Comparison of ENCODE assay signal across 10 cellular contexts in genomic region chr5:56735845-56736641, GRCh38.
DNase-seq lines count a peak whose midpoint lies in the region; ATAC-seq and TF ChIP-seq lines count a peak whose summit lies in the region.
"Had no signal": no experiment of that assay in that cellular context is flagged by ENCODE, and none has a peak within 500 bp of the region (broad histone marks: within the 10 kb centered on the region; RNA-seq: fewer than 3 reads in every experiment).

No MANE protein-coding gene starts in this region.

- H3K4me3 Mint-ChIP-seq in activated CD8-positive, alpha-beta memory T cell treated with anti-CD3 and anti-CD28 coated beads, Interleukin-2, amount 10 ng/mL, durations not matched to agents 7 days and 5 days = no peak overlapping the region
- no peak overlapping the region for H3K4me3 Mint-ChIP-seq in neural progenitor cell
- H3K4me3 Mint-ChIP-seq: immature natural killer cell had no signal

- no peaks in the 10 kb centered on the region for H3K9me3 ChIP-seq in neural progenitor cell (ENCODE audit: low read depth)
- H3K9me3 ChIP-seq: thoracic aorta had no signal

- peaks cover 22% of the 10 kb centered on the region for H3K4me1 Mint-ChIP-seq in activated CD8-positive, alpha-beta memory T cell treated with anti-CD3 and anti-CD28 coated beads, Interleukin-2, amount 10 ng/mL, durations not matched to agents 7 days and 5 days
- peaks cover 25% of the 10 kb centered on the region for H3K4me1 Mint-ChIP-seq in neural progenitor cell

- H3F3A ChIP-seq in neural progenitor cell (ENCODE audit: low read depth) = no peaks in the 10 kb centered on the region

- no peaks in the 10 kb centered on the region for H4K20me1 ChIP-seq in neural progenitor cell (ENCODE audit: low read depth)

- peak; percentile 57 for ATAC-seq in activated CD8-positive, alpha-beta memory T cell treated with anti-CD3 and anti-CD28 coated beads, Interleukin-2, amount 10 ng/mL, durations not matched to agents 7 days and 5 days
- peak; percentile 36; the same call in 2 of the 3 replicates for ATAC-seq in SK-N-SH treated with all-trans-retinoic acid at 6 μM for 48 hours

- H3K9me3 Mint-ChIP-seq in activated CD8-positive, alpha-beta memory T cell treated with anti-CD3 and anti-CD28 coated beads, Interleukin-2, amount 10 ng/mL, durations not matched to agents 7 days and 5 days (ENCODE audit: low read depth) = no peaks in the 10 kb centered on the region
- no peaks in the 10 kb centered on the region for H3K9me3 Mint-ChIP-seq in neural progenitor cell

- H3K27me3 Mint-ChIP-seq in activated CD8-positive, alpha-beta memory T cell treated with anti-CD3 and anti-CD28 coated beads, Interleukin-2, amount 10 ng/mL, durations not matched to agents 7 days and 5 days = no peaks in the 10 kb centered on the region
- peaks cover 5% of the 10 kb centered on the region for H3K27me3 Mint-ChIP-seq in neural progenitor cell (ENCODE audit: insufficient read depth, low read depth)

- H3K4me3 ChIP-seq in neural progenitor cell = no peak overlapping the region
- H3K4me3 ChIP-seq: thoracic aorta had no signal

- H3K79me2 ChIP-seq in neural progenitor cell (ENCODE audit: low read depth) = no peaks in the 10 kb centered on the region

- H3K27ac ChIP-seq in RWPE1 (no peak overlapping the region), neural progenitor cell (no peak overlapping the region)
- H3K27ac ChIP-seq: thoracic aorta had no signal

- H3K36me3 ChIP-seq in neural progenitor cell = no peaks in the 10 kb centered on the region
- H3K36me3 ChIP-seq: thoracic aorta had no signal

- H3K9ac ChIP-seq in neural progenitor cell = no peak overlapping the region

- no peak for DNase-seq in activated CD8-positive, alpha-beta memory T cell treated with anti-CD3 and anti-CD28 coated beads, Interleukin-2, amount 10 ng/mL, durations not matched to agents 7 days and 5 days
- DNase-seq in activated CD8-positive, alpha-beta memory T cell treated with anti-CD3 and anti-CD28 coated beads for 24 hours = no peak
- peak; percentile 51 for DNase-seq in globus pallidus (ENCODE audit: low spot score)
- DNase-seq in stimulated activated CD8-positive, alpha-beta memory T cell treated with anti-CD3 and anti-CD28 coated beads, Interleukin-4, amount 100 ng/mL, for 48 hours = peak; percentile 27
- DNase-seq in HCEC 1CT = no peak
- no peak for DNase-seq in RWPE1 (ENCODE audit: low spot score)
- no peak for DNase-seq in neural progenitor cell (ENCODE audit: low spot score)
- DNase-seq: immature natural killer cell had no signal

- peaks cover 10% of the 10 kb centered on the region for H3K4me1 ChIP-seq in neural progenitor cell

- no peaks in the 10 kb centered on the region for H3K27me3 ChIP-seq in neural progenitor cell

- H3K27ac Mint-ChIP-seq in activated CD8-positive, alpha-beta memory T cell treated with anti-CD3 and anti-CD28 coated beads, Interleukin-2, amount 10 ng/mL, durations not matched to agents 7 days and 5 days = peak overlapping the region; percentile 77
- H3K27ac Mint-ChIP-seq in neural progenitor cell = no peak overlapping the region

- H3K4me2 ChIP-seq in neural progenitor cell = no peak overlapping the region

- no peak overlapping the region for H2AFZ ChIP-seq in neural progenitor cell (replicated peaks)

- TF ChIP-seq CTCF in RWPE1 (conservative IDR thresholded peaks at IDR 0.05; ENCODE audit: low read depth) (no peak), neural progenitor cell (IDR thresholded peaks at IDR 0.05) (no peak)

- CTCF ChIA-PET in activated CD8-positive, alpha-beta memory T cell treated with anti-CD3 and anti-CD28 coated beads, Interleukin-2, amount 10 ng/mL, durations not matched to agents 7 days and 5 days (lab: Charles Lee) = interaction anchor here (1.3 to 2.3 kb wide), 2 partner anchors 13 to 465 kb away, joined by 3 to 6 read pairs; no protein-coding TSS in a partner anchor
- CTCF ChIA-PET in RWPE1 (lab: Yijun Ruan, JAX) = interaction anchor here (0.6 to 0.7 kb wide), 3 partner anchors 112 to 386 kb away, joined by 3 read pairs; no protein-coding TSS in a partner anchor

- POLR2A ChIA-PET in RWPE1 (lab: Yijun Ruan, JAX; ENCODE audit: low non-redundant PET) = no interaction called here

- H3K36me3 Mint-ChIP-seq in activated CD8-positive, alpha-beta memory T cell treated with anti-CD3 and anti-CD28 coated beads, Interleukin-2, amount 10 ng/mL, durations not matched to agents 7 days and 5 days = peaks cover 2% of the 10 kb centered on the region
- no peaks in the 10 kb centered on the region for H3K36me3 Mint-ChIP-seq in neural progenitor cell
- H3K36me3 Mint-ChIP-seq: immature natural killer cell had no signal

TF ChIP-seq in SK-N-SH treated with all-trans-retinoic acid at 6 μM for 48 hours, 23 proteins besides CTCF, POLR2A, EP300 and RAD21 (continues in another document):
- TF ChIP-seq ZC3H10 (CRISPR knock-in tag; IDR thresholded peaks at IDR 0.05) = peak; percentile 54; the same call in 1 of the 2 replicates
- TF ChIP-seq TCF4 (CRISPR knock-in tag; IDR thresholded peaks at IDR 0.05; ENCODE audit: borderline replicate concordance) = peak; percentile 47
- no peak for TF ChIP-seq ZNF70 (CRISPR knock-in tag; IDR thresholded peaks at IDR 0.05)
- no peak for TF ChIP-seq ZFP30 (CRISPR knock-in tag; IDR thresholded peaks at IDR 0.05)
- TF ChIP-seq CREB5 (CRISPR knock-in tag; IDR thresholded peaks at IDR 0.05; ENCODE audit: low read depth) = peak; percentile 45; the same call in 1 of the 2 replicates
- TF ChIP-seq CSDC2 (CRISPR knock-in tag; IDR thresholded peaks at IDR 0.05) = no peak
- no peak for TF ChIP-seq GLIS3 (CRISPR knock-in tag; IDR thresholded peaks at IDR 0.05)
- 0 out of 2 replicates have a peak, but pooled peaks have one; percentile 68 for TF ChIP-seq SNAI2 (CRISPR knock-in tag; IDR thresholded peaks at IDR 0.05)
- no peak for TF ChIP-seq ZNF565 (CRISPR knock-in tag; conservative IDR thresholded peaks at IDR 0.05; ENCODE audit: low read depth)
- TF ChIP-seq BACH2 (CRISPR knock-in tag; IDR thresholded peaks at IDR 0.05; ENCODE audit: borderline replicate concordance) = no peak
- peak; percentile 47; the same call in 1 of the 2 replicates for TF ChIP-seq TSHZ2 (CRISPR knock-in tag; IDR thresholded peaks at IDR 0.05)
- TF ChIP-seq CSRNP3 (CRISPR knock-in tag; IDR thresholded peaks at IDR 0.05) = no peak
- no peak for TF ChIP-seq ZNF8 (CRISPR knock-in tag; IDR thresholded peaks at IDR 0.05)
- 0 out of 2 replicates have a peak, but pooled peaks have one; percentile 40 for TF ChIP-seq ESRRG (CRISPR knock-in tag; IDR thresholded peaks at IDR 0.05)
- TF ChIP-seq TOX (CRISPR knock-in tag; IDR thresholded peaks at IDR 0.05; ENCODE audit: borderline replicate concordance) = peak; percentile 66; the same call in 1 of the 2 replicates

Comparison
In these comparisons a context has a peak if more than half of its experiments do, and no peak if none do; other contexts are left out.
1. DNase-seq: peak in globus pallidus (single experiment) and stimulated activated CD8-positive, alpha-beta memory T cell treated with anti-CD3 and anti-CD28 coated beads, Interleukin-4, amount 100 ng/mL, for 48 hours (single experiment); none in activated CD8-positive, alpha-beta memory T cell treated with anti-CD3 and anti-CD28 coated beads, Interleukin-2, amount 10 ng/mL, durations not matched to agents 7 days and 5 days (single experiment), activated CD8-positive, alpha-beta memory T cell treated with anti-CD3 and anti-CD28 coated beads for 24 hours (single experiment), HCEC 1CT (single experiment), RWPE1 (single experiment) and neural progenitor cell (single experiment).